8 cellular contexts compared by ENCODE assay signal in the genomic region with DNA sequence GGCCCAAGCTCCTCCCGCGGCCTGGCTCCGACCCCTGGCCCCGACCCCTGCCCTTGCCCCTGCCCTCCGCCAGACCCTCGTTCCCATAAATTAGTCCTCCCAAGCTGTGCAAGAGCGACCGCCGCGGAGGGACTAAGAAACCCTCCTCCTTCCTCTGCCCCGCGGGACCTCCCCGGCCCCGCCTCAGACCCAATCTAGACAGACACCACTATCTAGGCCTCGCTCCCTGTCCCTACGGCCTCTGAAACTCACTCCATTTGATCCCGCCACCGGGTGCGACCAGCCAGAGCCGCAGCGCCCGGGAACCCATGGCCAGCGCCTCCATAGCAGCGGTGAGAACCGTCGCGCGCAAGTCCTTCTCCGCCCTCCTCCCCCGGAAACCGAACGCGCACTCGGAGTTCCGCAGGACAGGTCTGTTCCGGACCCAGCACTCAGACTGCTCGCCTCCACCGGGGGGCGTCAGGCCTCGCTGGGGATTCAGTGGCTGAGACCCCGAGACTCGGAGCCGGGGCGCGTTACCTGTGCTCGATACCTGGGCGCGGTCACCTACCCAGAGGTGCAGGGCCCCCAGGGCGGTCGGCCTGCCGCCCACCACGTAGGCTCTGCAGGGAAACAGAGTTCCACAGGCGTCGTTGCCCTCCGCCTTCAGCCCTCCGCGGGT. TPM values are rescaled to one million over a fixed set of nuclear protein-coding genes. Genes with fewer than 3 reads are reported as not detected.
A peak's percentile ranks its signal among the peaks of the same experiment; 100 is the strongest.
DNase-seq lines count a peak whose midpoint lies in the region; ATAC-seq and TF ChIP-seq lines count a peak whose summit lies in the region.

A gene (minus strand): TSS at position 331 of the 661 bp plus-strand sequence. CDS start 6 bp downstream, at position 325.

- H2AFZ ChIP-seq in SU-DHL-6 (ENCODE audit: low read depth, low read length, severe bottlenecking) (peak within 1 kb of the TSS; percentile 97), trophoblast cell (ENCODE audit: insufficient read depth, low read length, poor library complexity) (peak within 1 kb of the TSS; percentile 96)

- H3K23ac ChIP-seq in trophoblast cell (ENCODE audit: low read length), result no peak within 1 kb of the TSS

- peak within 1 kb of the TSS; percentile 92 for H3K18ac ChIP-seq in trophoblast cell (ENCODE audit: low read length)

- peak within 1 kb of the TSS; percentile 100 for H4K8ac ChIP-seq in trophoblast cell (ENCODE audit: low read depth, low read length)

- H3K9me3 ChIP-seq in SU-DHL-6 (ENCODE audit: insufficient read depth, low read length), result no peaks in the 10 kb centered on the region
- no peaks in the 10 kb centered on the region for H3K9me3 ChIP-seq in cardiac muscle cell (ENCODE audit: low read depth)
- no peaks in the 10 kb centered on the region for H3K9me3 ChIP-seq in trophoblast cell (ENCODE audit: insufficient read depth, low read depth, low read length)
- H3K9me3 ChIP-seq in transverse colon, result no peaks in the 10 kb centered on the region

- H3K79me1 ChIP-seq in trophoblast cell (ENCODE audit: low read length), result peaks cover 5% of the 10 kb centered on the region

- no peaks in the 10 kb centered on the region for H3F3A ChIP-seq in SU-DHL-6 (ENCODE audit: insufficient read depth)

- H3K27ac ChIP-seq in SU-DHL-6 (ENCODE audit: low read depth, low read length) (peak within 1 kb of the TSS; percentile 43), cardiac muscle cell (peak within 1 kb of the TSS; percentile 97), trophoblast cell (ENCODE audit: low read depth, low read length) (peak within 1 kb of the TSS; percentile 60), transverse colon (peak within 1 kb of the TSS; percentile 78 to 88 (median 84))

- DNase-seq in NCI-H1105 treated with DMSO at 0.1 percent for 48 hours (lab: John Stamatoyannopoulos, UW) (peak; percentile 76), cardiac muscle cell (ENCODE audit: low read depth in 1 of 2, low spot score in 1 of 2) (peak; percentile 93 to 94), trophoblast cell (peak; percentile 81 to 89), transverse colon (peak; percentile 89)
- peak; percentile 66 for DNase-seq in activated naive CD8-positive, alpha-beta T cell treated with anti-CD3 and anti-CD28 coated beads, Interleukin-2, amount 50 U/mL, for 16 hours (ENCODE audit: low read depth, low spot score)

- H3K4me2 ChIP-seq in SU-DHL-6 (ENCODE audit: low read depth, low read length, poor library complexity, severe bottlenecking) (peak within 1 kb of the TSS; percentile 95), trophoblast cell (ENCODE audit: low read length) (peak within 1 kb of the TSS; percentile 74)

- H3K79me2 ChIP-seq in SU-DHL-6 (ENCODE audit: insufficient read depth, low read length), result peaks cover 40% of the 10 kb centered on the region
- H3K79me2 ChIP-seq in trophoblast cell (ENCODE audit: control insufficient read depth, insufficient read depth, low read length, poor library complexity), result peaks cover 4% of the 10 kb centered on the region

- peak; percentile 97 for ATAC-seq in HG02678 (IDR thresholded peaks at IDR 0.05; ENCODE audit: unreplicated experiment)

- no peaks in the 10 kb centered on the region for H3K27me3 ChIP-seq in SU-DHL-6 (ENCODE audit: low read length)
- no peaks in the 10 kb centered on the region for H3K27me3 ChIP-seq in cardiac muscle cell
- no peaks in the 10 kb centered on the region for H3K27me3 ChIP-seq in trophoblast cell (ENCODE audit: insufficient read depth, low read length)
- H3K27me3 ChIP-seq in transverse colon, result no peaks in the 10 kb centered on the region

- H4K91ac ChIP-seq in trophoblast cell (ENCODE audit: low read depth, low read length), result peak within 1 kb of the TSS; percentile 89

- H3K4me3 ChIP-seq in SU-DHL-6 (ENCODE audit: insufficient read depth, low read length, poor library complexity, severe bottlenecking) (peak within 1 kb of the TSS; percentile 100), cardiac muscle cell (peak within 1 kb of the TSS; percentile 99), trophoblast cell (ENCODE audit: low read depth, low read length) (peak within 1 kb of the TSS; percentile 90), transverse colon (peak within 1 kb of the TSS; percentile 70 to 95 (median 74))

- peak within 1 kb of the TSS; percentile 99 for H4K12ac ChIP-seq in trophoblast cell (ENCODE audit: low read depth, low read length)

- H3K36me3 ChIP-seq in SU-DHL-6 (ENCODE audit: low read length), result peaks cover 25% of the 10 kb centered on the region
- H3K36me3 ChIP-seq in cardiac muscle cell, result peaks cover 21% of the 10 kb centered on the region
- H3K36me3 ChIP-seq in trophoblast cell (ENCODE audit: control insufficient read depth in 1 of 2, insufficient read depth in 2 of 2, low read length in 2 of 2), result peaks cover 5 to 13% of the 10 kb centered on the region in 2 experiments
- peaks cover 0 to 8% (median under 1%) of the 10 kb centered on the region in 4 donors for H3K36me3 ChIP-seq in transverse colon

- H3K4me1 ChIP-seq in cardiac muscle cell (ENCODE audit: low read depth) (peaks cover 3% of the 10 kb centered on the region), trophoblast cell (ENCODE audit: control insufficient read depth in 1 of 2, insufficient read depth in 2 of 2, low read length in 2 of 2) (peaks cover 0 to 2% of the 10 kb centered on the region in 2 experiments), transverse colon (peaks cover 9 to 31% (median 11%) of the 10 kb centered on the region in 4 donors)

- TF ChIP-seq CTCF in GM12872 (IDR thresholded peaks at IDR 0.05; ENCODE audit: insufficient read depth, low read depth, low read length) (peak; percentile 75), SU-DHL-6 (IDR thresholded peaks at IDR 0.05; ENCODE audit: insufficient read depth, low read length, poor library complexity, severe bottlenecking) (peak; percentile 58), cardiac muscle cell (IDR thresholded peaks at IDR 0.05; ENCODE audit: low read depth, low read length) (peak; percentile 71), transverse colon (IDR thresholded peaks at IDR 0.05) (peak; percentile 36 to 71 (median 50))

- peak; percentile 55 for TF ChIP-seq POLR2A in transverse colon (IDR thresholded peaks at IDR 0.05)

- H2BK12ac ChIP-seq in trophoblast cell (ENCODE audit: low read length), result no peak within 1 kb of the TSS

- peak within 1 kb of the TSS; percentile 60 for H3K4ac ChIP-seq in trophoblast cell (ENCODE audit: low read depth, low read length)

- H2AK5ac ChIP-seq in trophoblast cell (ENCODE audit: low read length), result no peak within 1 kb of the TSS

- in situ Hi-C loops in transverse colon (cut with MboI; ENCODE audit: low pct_ligation_motif_present in 1 of 4, low pct_unique_long_range_greater_than_20kb in 1 of 4, low sequenced_read_pairs in 3 of 4), result loop anchor here (5.0 to 25.0 kb wide), 4 partner anchors 98 to 1105 kb away; no protein-coding TSS in a partner anchor

- WGBS in trophoblast cell (ENCODE audit: extremely low coverage, insufficient coverage, insufficient read length), result no CpG with 5 or more reads among the region's 57 CpGs
- WGBS in transverse colon (ENCODE audit: low coverage in 1 of 2), 2 donors, result 2% methylated on average over 17 of the region's 57 CpGs; no CpG with 5 or more reads in 1 of the 2 donors

- H4K20me1 ChIP-seq in SU-DHL-6 (ENCODE audit: low read depth, low read length), result no peaks in the 10 kb centered on the region

- intact Hi-C loops in transverse colon (cut with DNase I; ENCODE audit: low total_unique reads), result loop anchor here (10.0 kb wide), 1 partner anchor 128 kb away; a partner anchor contains a TSS

- H2BK5ac ChIP-seq in trophoblast cell (ENCODE audit: low read depth, low read length, poor library complexity), result peak within 1 kb of the TSS; percentile 89

- TF ChIP-seq EP300 in transverse colon (IDR thresholded peaks at IDR 0.05; ENCODE audit: low read depth), result no peak

- H3K14ac ChIP-seq in trophoblast cell (ENCODE audit: low read length), result peak within 1 kb of the TSS; percentile 97

- no peaks in the 10 kb centered on the region for H3K9me2 ChIP-seq in SU-DHL-6 (replicated peaks; ENCODE audit: insufficient read depth, low read length)

- peak within 1 kb of the TSS; percentile 79 for H2BK120ac ChIP-seq in trophoblast cell (ENCODE audit: insufficient read depth, low read length, poor library complexity)

- peak within 1 kb of the TSS; percentile 97 for H3K9ac ChIP-seq in SU-DHL-6 (ENCODE audit: low read length)
- H3K9ac ChIP-seq in trophoblast cell (ENCODE audit: low read length), result peak within 1 kb of the TSS; percentile 82

RNA-seq across cellular contexts. Expression of the gene that starts here (rescaled TPM):
- total RNA-seq in cardiac muscle cell (25.1 and 34.7 TPM in 2 replicates), transverse colon (10 to 100 TPM in 3 of 4 donors, not detected in 1; 10.1 to 16.8 (median 14.9) TPM)
- 87.9 and 94.6 TPM in 2 replicates for polyA plus RNA-seq in cardiac muscle cell
- polyA plus RNA-seq in trophoblast cell (2013), result 45.7 and 46.6 TPM in 2 replicates

Comparison
In these comparisons a context has a peak if more than half of its experiments do, and no peak if none do; other contexts are left out.
1. Peak in every context shown above with its lines: DNase-seq, ATAC-seq, H3K4me3 ChIP-seq and H3K27ac ChIP-seq.
2. H3K27ac ChIP-seq: peak in every context shown above with its lines; median percentile 97 in cardiac muscle cell; 84 in transverse colon; 60 in trophoblast cell; 43 in SU-DHL-6.